Comparison of ENCODE assay signal across 8 cellular contexts in the genomic region with DNA sequence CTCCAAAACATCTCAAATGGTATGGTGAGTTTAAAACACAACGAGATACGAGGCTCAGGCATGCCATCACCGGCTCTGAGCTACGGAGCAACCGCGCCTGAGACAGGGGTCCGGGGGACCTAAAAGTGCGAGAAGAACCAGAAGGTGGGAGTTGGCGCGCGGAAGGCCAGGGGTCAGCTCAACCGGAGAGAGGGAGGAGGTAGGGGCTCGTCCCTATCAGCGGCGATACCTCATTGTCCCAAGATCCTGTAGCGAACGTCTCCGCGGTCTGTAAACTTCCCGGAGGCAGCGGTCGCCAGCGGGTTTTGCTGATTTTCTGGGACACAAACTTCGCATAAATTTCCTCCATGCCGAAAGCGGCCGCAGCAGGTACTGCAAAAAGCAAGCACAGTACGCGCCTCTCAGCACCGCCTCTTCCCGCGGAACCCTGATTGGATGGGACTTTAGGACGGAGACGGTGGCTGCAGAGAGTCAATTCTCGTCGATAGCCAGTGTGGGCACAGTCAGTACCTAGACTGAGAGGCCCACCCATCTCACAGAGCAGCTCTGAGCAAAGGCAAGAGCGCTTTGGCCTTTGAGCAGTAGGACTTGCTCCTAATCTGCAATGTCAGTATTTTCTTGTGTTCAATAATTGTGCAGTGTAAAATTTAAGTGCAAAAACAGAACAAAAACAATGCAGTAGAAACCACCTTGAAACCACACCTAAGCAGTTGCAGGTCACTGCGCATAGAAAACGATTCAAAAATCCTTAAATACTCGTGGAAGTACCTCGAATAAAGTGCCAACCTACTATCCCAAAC. TPM values are rescaled to one million over a fixed set of nuclear protein-coding genes. Genes with fewer than 3 reads are reported as not detected.
A peak's percentile ranks its signal among the peaks of the same experiment; 100 is the strongest.
DNase-seq lines count a peak whose midpoint lies in the region; ATAC-seq and TF ChIP-seq lines count a peak whose summit lies in the region.

A gene with protein sequence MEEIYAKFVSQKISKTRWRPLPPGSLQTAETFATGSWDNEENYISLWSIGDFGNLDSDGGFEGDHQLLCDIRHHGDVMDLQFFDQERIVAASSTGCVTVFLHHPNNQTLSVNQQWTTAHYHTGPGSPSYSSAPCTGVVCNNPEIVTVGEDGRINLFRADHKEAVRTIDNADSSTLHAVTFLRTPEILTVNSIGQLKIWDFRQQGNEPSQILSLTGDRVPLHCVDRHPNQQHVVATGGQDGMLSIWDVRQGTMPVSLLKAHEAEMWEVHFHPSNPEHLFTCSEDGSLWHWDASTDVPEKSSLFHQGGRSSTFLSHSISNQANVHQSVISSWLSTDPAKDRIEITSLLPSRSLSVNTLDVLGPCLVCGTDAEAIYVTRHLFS (minus strand): TSS at position 383 of the 800 bp plus-strand sequence. CDS start 34 bp downstream, at position 349.

- peak in 1 of 2 donors; percentile 36 for TF ChIP-seq POLR2A in heart left ventricle (IDR thresholded peaks at IDR 0.05)

- H3K4me1 ChIP-seq in heart left ventricle (peaks cover 0 to 32% (median 25%) of the 10 kb centered on the region in 12 donors), upper lobe of right lung (peaks cover 25% of the 10 kb centered on the region)

- peaks cover 0 to 31% (median 23%) of the 10 kb centered on the region in 9 donors for H3K36me3 ChIP-seq in heart left ventricle
- H3K36me3 ChIP-seq in upper lobe of right lung, result peaks cover 22% of the 10 kb centered on the region

- peak; percentile 47 for TF ChIP-seq CTCF in GM12865 (IDR thresholded peaks at IDR 0.05; ENCODE audit: insufficient read depth, low read depth, low read length, missing control alignments)
- peak in 11 of 12 donors; percentile 39 to 72 (median 50) for TF ChIP-seq CTCF in heart left ventricle (IDR thresholded peaks at IDR 0.05)
- peak; percentile 60 for TF ChIP-seq CTCF in upper lobe of right lung (IDR thresholded peaks at IDR 0.05)

- peak; percentile 98 for DNase-seq in GM12865 (ENCODE audit: low read depth)
- peak; percentile 91 for DNase-seq in NCI-H1105 treated with DMSO at 0.1 percent for 48 hours (lab: John Stamatoyannopoulos, UW)
- peak; percentile 88 to 92 for DNase-seq in SW 1271 (lab: John Stamatoyannopoulos, UW)
- peak; percentile 93 for DNase-seq in activated naive CD8-positive, alpha-beta T cell treated with anti-CD3 and anti-CD28 coated beads, Interleukin-2, amount 50 U/mL, for 24 hours
- DNase-seq in heart left ventricle, result peak; percentile 94 to 97 (median 95)
- DNase-seq in posterior vena cava (ENCODE audit: low spot score), result peak; percentile 98
- peak; percentile 95 for DNase-seq in upper lobe of right lung

- H3K27ac Mint-ChIP-seq in activated naive CD8-positive, alpha-beta T cell treated with anti-CD3 and anti-CD28 coated beads, Interleukin-2, amount 50 U/mL, for 24 hours, result peak within 1 kb of the TSS; percentile 87

- peaks cover 45% of the 10 kb centered on the region for H3K4me1 Mint-ChIP-seq in activated naive CD8-positive, alpha-beta T cell treated with anti-CD3 and anti-CD28 coated beads, Interleukin-2, amount 50 U/mL, for 24 hours

- H3K4me3 ChIP-seq in GM12865 (ENCODE audit: low read depth, low read length) (peak within 1 kb of the TSS; percentile 97), heart left ventricle (peak within 1 kb of the TSS; percentile 49 to 91 (median 74)), upper lobe of right lung (peak within 1 kb of the TSS; percentile 84)

- no peaks in the 10 kb centered on the region for H3K27me3 Mint-ChIP-seq in activated naive CD8-positive, alpha-beta T cell treated with anti-CD3 and anti-CD28 coated beads, Interleukin-2, amount 50 U/mL, for 24 hours

- intact Hi-C loops in heart left ventricle (cut with DNase I), result loop anchor here in 1 of 10 donors (10.0 kb wide), 1 partner anchor 118 kb away; the partner anchor contains the start of gene LRP11
- intact Hi-C loops in posterior vena cava (cut with DNase I), result no loop called here
- intact Hi-C loops in upper lobe of right lung (cut with DNase I), result no loop called here

- H3K27me3 ChIP-seq in heart left ventricle (no peaks in the 10 kb centered on the region), upper lobe of right lung (no peaks in the 10 kb centered on the region)

- WGBS in heart left ventricle, 4 donors, result 5 to 8% (median 5%) methylated on average over 28 to 41 of the region's 41 CpGs

- H3K27ac ChIP-seq in heart left ventricle, result peak within 1 kb of the TSS; percentile 13 to 83 (median 72)
- peak within 1 kb of the TSS; percentile 79 for H3K27ac ChIP-seq in upper lobe of right lung

- peak within 1 kb of the TSS; percentile 97 for H3K4me3 Mint-ChIP-seq in activated naive CD8-positive, alpha-beta T cell treated with anti-CD3 and anti-CD28 coated beads, Interleukin-2, amount 50 U/mL, for 24 hours

- peak; percentile 50 for ATAC-seq in HG02623 (IDR thresholded peaks at IDR 0.05; ENCODE audit: unreplicated experiment)
- ATAC-seq in activated naive CD8-positive, alpha-beta T cell treated with anti-CD3 and anti-CD28 coated beads, Interleukin-2, amount 50 U/mL, for 24 hours, result peak; percentile 66
- ATAC-seq in heart left ventricle, result peak; percentile 74 to 85 (median 82)
- peak; percentile 87 for ATAC-seq in upper lobe of right lung

- no peaks in the 10 kb centered on the region for H3K9me3 ChIP-seq in heart left ventricle
- no peaks in the 10 kb centered on the region for H3K9me3 ChIP-seq in upper lobe of right lung

- H3K36me3 Mint-ChIP-seq in activated naive CD8-positive, alpha-beta T cell treated with anti-CD3 and anti-CD28 coated beads, Interleukin-2, amount 50 U/mL, for 24 hours (ENCODE audit: low read depth), result peaks cover 18% of the 10 kb centered on the region

- no peaks in the 10 kb centered on the region for H3K9me3 Mint-ChIP-seq in activated naive CD8-positive, alpha-beta T cell treated with anti-CD3 and anti-CD28 coated beads, Interleukin-2, amount 50 U/mL, for 24 hours

RNA-seq across cellular contexts. Expression of the gene that starts here (rescaled TPM):
- total RNA-seq in heart left ventricle (10 to 100 TPM; 14.5 to 32.9 (median 27.2) TPM), posterior vena cava (10 to 100 TPM; 24.8 to 29.0 TPM), upper lobe of right lung (23.9 TPM)
- polyA plus RNA-seq in heart left ventricle, result 10 to 100 TPM; 12.2 to 17.4 TPM

Comparison
In these comparisons a context has a peak if more than half of its experiments do, and no peak if none do; other contexts are left out.
1. Peak in every context shown above with its lines: DNase-seq, ATAC-seq, H3K4me3 ChIP-seq and H3K27ac ChIP-seq.